Comparison of ENCODE assay signal across 8 cellular contexts in genomic region chr3:50235716-50236483, GRCh38. TPM values are rescaled to one million over a fixed set of nuclear protein-coding genes. Genes with fewer than 3 reads are reported as not detected.
A peak's percentile ranks its signal among the peaks of the same experiment; 100 is the strongest.
DNase-seq lines count a peak whose midpoint lies in the region; FAIRE-seq and TF ChIP-seq lines count a peak whose summit lies in the region.

Gene GNAI2 (plus strand): TSS chr3:50236204. CDS start chr3:50236336, 132 bp downstream.

- FAIRE-seq in frontal cortex (lab: Jason Lieb, UNC): peak; percentile 95

- TF ChIP-seq CTCF in HFFc6 (IDR thresholded peaks at IDR 0.05) (no peak; the same call in 1 of the 2 replicates), NB4 (IDR thresholded peaks at IDR 0.05; ENCODE audit: low read depth, low read length) (no peak), neutrophil (IDR thresholded peaks at IDR 0.05) (peak; percentile 59)

- H3K36me3 ChIP-seq in SK-N-MC (ENCODE audit: insufficient read depth, low read length) (no peaks in the 10 kb centered on the region), neutrophil (peaks cover 20% of the 10 kb centered on the region)

- peaks cover 40% of the 10 kb centered on the region for H3K4me1 Mint-ChIP-seq in HFFc6 (ENCODE audit: low read depth)
- H3K4me1 Mint-ChIP-seq in activated naive CD4-positive, alpha-beta T cell treated with anti-CD3 and anti-CD28 coated beads, Interleukin-2, amount 10 ng/mL, durations not matched to agents 7 days and 5 days: peaks cover 53% of the 10 kb centered on the region

- H3K27ac ChIP-seq in SK-N-MC (0 out of 2 replicates have a peak within 1 kb of the TSS, but pooled peaks have one; percentile 36), neutrophil (peak within 1 kb of the TSS; percentile 100), substantia nigra (ENCODE audit: low read depth, low read length, poor library complexity, severe bottlenecking) (peak within 1 kb of the TSS; percentile 88)

- H3K9me3 Mint-ChIP-seq in HFFc6: no peaks in the 10 kb centered on the region
- H3K9me3 Mint-ChIP-seq in activated naive CD4-positive, alpha-beta T cell treated with anti-CD3 and anti-CD28 coated beads, Interleukin-2, amount 10 ng/mL, durations not matched to agents 7 days and 5 days: no peaks in the 10 kb centered on the region

- H3K4me3 ChIP-seq in NB4 (ENCODE audit: low read depth, low read length): peak within 1 kb of the TSS; percentile 78
- peak within 1 kb of the TSS; percentile 82 for H3K4me3 ChIP-seq in SK-N-MC
- H3K4me3 ChIP-seq in neutrophil (ENCODE audit: low read depth in 1 of 2, low read length in 1 of 2): peak within 1 kb of the TSS; percentile 99 to 100

- H3K27ac Mint-ChIP-seq in HFFc6: peak within 1 kb of the TSS; percentile 92
- H3K27ac Mint-ChIP-seq in activated naive CD4-positive, alpha-beta T cell treated with anti-CD3 and anti-CD28 coated beads, Interleukin-2, amount 10 ng/mL, durations not matched to agents 7 days and 5 days: peak within 1 kb of the TSS; percentile 98

- no peaks in the 10 kb centered on the region for H3K27me3 ChIP-seq in neutrophil

- H3K4me3 Mint-ChIP-seq in HFFc6: peak within 1 kb of the TSS; percentile 96
- H3K4me3 Mint-ChIP-seq in activated naive CD4-positive, alpha-beta T cell treated with anti-CD3 and anti-CD28 coated beads, Interleukin-2, amount 10 ng/mL, durations not matched to agents 7 days and 5 days: peak within 1 kb of the TSS; percentile 98

- peaks cover 12% of the 10 kb centered on the region for H3K36me3 Mint-ChIP-seq in HFFc6 (ENCODE audit: low read depth)
- H3K36me3 Mint-ChIP-seq in activated naive CD4-positive, alpha-beta T cell treated with anti-CD3 and anti-CD28 coated beads, Interleukin-2, amount 10 ng/mL, durations not matched to agents 7 days and 5 days: peaks cover 34% of the 10 kb centered on the region

- peak; percentile 88 for TF ChIP-seq POLR2A in NB4 (IDR thresholded peaks at IDR 0.05; ENCODE audit: extremely low read depth, insufficient read length)

- peaks cover 55 to 59% of the 10 kb centered on the region in 2 experiments for H3K4me1 ChIP-seq in neutrophil (ENCODE audit: control insufficient read depth in 1 of 2, insufficient read depth in 1 of 2, low read depth in 1 of 2, low read length in 1 of 2)

- peak within 1 kb of the TSS; percentile 58 for H3K9ac ChIP-seq in SK-N-MC (ENCODE audit: insufficient read length)

- H3K27me3 Mint-ChIP-seq in HFFc6 (ENCODE audit: insufficient read depth): peaks cover 3% of the 10 kb centered on the region
- peaks cover 3% of the 10 kb centered on the region for H3K27me3 Mint-ChIP-seq in activated naive CD4-positive, alpha-beta T cell treated with anti-CD3 and anti-CD28 coated beads, Interleukin-2, amount 10 ng/mL, durations not matched to agents 7 days and 5 days

- CTCF ChIA-PET in activated naive CD4-positive, alpha-beta T cell treated with anti-CD3 and anti-CD28 coated beads, Interleukin-2, amount 10 ng/mL, durations not matched to agents 7 days and 5 days (lab: Charles Lee): interaction anchor here (0.7 to 6.3 kb wide), 5 partner anchors 9 to 39 kb away, joined by 3 to 50 read pairs (median 4); no protein-coding TSS in a partner anchor

- H3K9me3 ChIP-seq in SK-N-MC (ENCODE audit: low read depth, low read length) (no peaks in the 10 kb centered on the region), neutrophil (no peaks in the 10 kb centered on the region)

- DNase-seq in GM04503 (ENCODE audit: low read depth) (peak; percentile 95), HFFc6 (peak; percentile 98), NB4 (ENCODE audit: low read depth) (peak; percentile 99), SK-N-MC (ENCODE audit: low read depth, low spot score) (no peak), frontal cortex (ENCODE audit: low spot score in 2 of 2) (peak; percentile 99), substantia nigra (lab: John Stamatoyannopoulos, UW) (peak; percentile 64 to 100 (median 98))
- peak; percentile 99 for DNase-seq in activated naive CD4-positive, alpha-beta T cell treated with anti-CD3 and anti-CD28 coated beads, Interleukin-2, amount 10 ng/mL, durations not matched to agents 7 days and 5 days

RNA-seq across cellular contexts. Expression of gene GNAI2, which starts in this region (rescaled TPM):
- total RNA-seq in HFFc6 (2021; fragmentation: NEBNext Ultra II Directional; extraction: Animal tissue kit (Norgen Biotek cat#: 25700)): 100 to 1,000 TPM; 532 to 617 (median 582) TPM
- total RNA-seq in frontal cortex: 97.0 TPM

Comparison
In these comparisons a context has a peak if more than half of its experiments do, and no peak if none do; other contexts are left out.
1. H3K27ac ChIP-seq: peak in every context shown above with its lines; median percentile 100 in neutrophil; 88 in substantia nigra; 36 in SK-N-MC.